Comparison of ENCODE assay signal across 8 cellular contexts in the genomic region with DNA sequence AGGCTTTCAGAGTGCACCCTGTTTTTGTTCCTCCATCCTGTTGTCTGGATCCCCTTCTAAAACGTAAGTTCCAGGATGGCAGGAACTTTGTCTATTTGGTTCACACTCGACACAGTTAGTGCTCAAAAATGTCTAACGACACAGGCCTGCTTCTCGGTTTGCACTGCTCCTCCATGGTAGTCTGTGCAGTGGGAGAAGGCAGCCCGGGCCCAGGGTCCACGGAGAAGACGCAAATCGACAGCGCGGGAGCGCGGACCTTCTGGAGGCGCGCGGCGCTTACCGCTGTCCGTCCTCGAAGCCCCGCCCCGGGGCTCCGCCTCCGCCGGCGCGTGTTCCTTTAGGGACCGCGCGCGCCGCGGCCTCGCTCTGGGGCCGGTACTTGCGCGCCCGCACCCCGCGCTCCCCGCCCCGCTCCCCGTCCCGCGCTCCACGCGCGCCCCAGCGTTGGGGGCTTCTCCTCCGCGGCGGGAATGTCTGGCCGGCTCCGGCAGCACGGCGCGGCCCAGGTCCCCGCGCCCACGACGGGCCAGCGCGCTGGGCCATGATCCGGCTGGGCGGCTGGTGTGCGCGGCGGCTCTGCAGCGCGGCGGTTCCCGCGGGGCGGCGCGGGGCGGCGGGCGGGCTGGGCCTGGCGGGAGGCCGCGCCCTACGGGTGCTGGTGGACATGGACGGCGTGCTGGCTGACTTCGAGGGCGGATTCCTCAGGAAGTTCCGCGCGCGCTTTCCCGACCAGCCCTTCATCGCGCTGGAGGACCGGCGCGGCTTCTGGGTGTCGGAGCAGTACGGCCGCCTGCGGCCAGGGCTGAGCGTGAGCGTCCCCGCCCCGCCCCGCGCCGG. TPM values are rescaled to one million over a fixed set of nuclear protein-coding genes. Genes with fewer than 3 reads are reported as not detected.
DNase-seq lines count a peak whose midpoint lies in the region; ATAC-seq and TF ChIP-seq lines count a peak whose summit lies in the region.

A gene (plus strand): TSS at position 364 of the 837 bp plus-strand sequence. CDS start 178 bp downstream, at position 542.

- ATAC-seq in HG02973 (IDR thresholded peaks at IDR 0.05; ENCODE audit: unreplicated experiment): no peak

- no peak for TF ChIP-seq CTCF in ascending aorta (IDR thresholded peaks at IDR 0.05)

- peak; percentile 81 for DNase-seq in Daoy (ENCODE audit: low read depth)
- DNase-seq in H4 (ENCODE audit: low spot score): peak; percentile 21
- peak; percentile 63 for DNase-seq in NCI-H1092 treated with DMSO at 0.1 percent for 48 hours (lab: John Stamatoyannopoulos, UW)
- peak; percentile 36 to 85 (median 43) for DNase-seq in T-helper 2 cell
- peak in 1 of 2 donors; percentile 84 for DNase-seq in ascending aorta (ENCODE audit: low spot score in 2 of 2)
- peak; percentile 62 to 67 for DNase-seq in hippocampal formation (lab: John Stamatoyannopoulos, UW)
- DNase-seq in retina: peak; percentile 85

- intact Hi-C loops in ascending aorta (cut with DNase I): loop anchor here (1.0 to 10.0 kb wide), 2 partner anchors 22 to 298 kb away; a partner anchor contains a TSS

- H3K4me3 ChIP-seq in ascending aorta: peak within 1 kb of the TSS; percentile 70 to 73

- no peaks in the 10 kb centered on the region for H3K36me3 ChIP-seq in ascending aorta

- peak within 1 kb of the TSS; percentile 15 to 54 for H3K27ac ChIP-seq in ascending aorta

- H3K27me3 ChIP-seq in ascending aorta: no peaks in the 10 kb centered on the region

- no peaks in the 10 kb centered on the region for H3K9me3 ChIP-seq in ascending aorta

- H3K4me1 ChIP-seq in ascending aorta: peaks cover 0 to 6% of the 10 kb centered on the region in 2 donors

RNA-seq across cellular contexts. Expression of the gene that starts here (rescaled TPM):
- total RNA-seq in Daoy (2014; rRNA removed; shearing (Covaris generic)): 2.7 and 4.2 TPM in 2 replicates
- total RNA-seq in H4 (2014; rRNA removed; shearing (Covaris generic)): 1.4 and 2.1 TPM in 2 replicates
- 4.6 TPM for total RNA-seq in ascending aorta
